ENCODE assay signal across 29 cellular contexts in genomic region chr9:114126247-114127060, GRCh38. TPM values are rescaled to one million over a fixed set of nuclear protein-coding genes. Genes with fewer than 3 reads are reported as not detected.
"Had no signal": no experiment of that assay in that cellular context is flagged by ENCODE, and none has a peak within 500 bp of the region (broad histone marks: within the 10 kb centered on the region; RNA-seq: fewer than 3 reads in every experiment).

No MANE protein-coding gene starts in this region.

- H3K9me3 Mint-ChIP-seq: activated CD4-positive, alpha-beta memory T cell treated with anti-CD3 and anti-CD28 coated beads, Interleukin-2, amount 10 ng/mL, durations not matched to agents 7 days and 5 days; type B pancreatic cell had no signal

- DNase-seq: activated CD4-positive, alpha-beta memory T cell treated with anti-CD3 and anti-CD28 coated beads, Interleukin-2, amount 10 ng/mL, durations not matched to agents 7 days and 5 days; activated CD4-positive, alpha-beta T cell treated with anti-CD3 and anti-CD28 coated beads for 1 hour; activated CD4-positive, alpha-beta T cell treated with anti-CD3 and anti-CD28 coated beads, Interleukin-2, amount 10 ng/mL, durations not matched to agents 7 days and 5 days; activated CD8-positive, alpha-beta memory T cell treated with anti-CD3 and anti-CD28 coated beads, Interleukin-2, amount 50 U/mL, for 48 hours; activated T-cell treated with anti-CD3 and anti-CD28 coated beads, Interleukin-2, amount 50 U/mL, for 24 hours; central memory CD4-positive, alpha-beta T cell; foreskin fibroblast; head of caudate nucleus; hippocampal formation; kidney glomerular epithelial cell; lower lobe of right lung; mesenchymal stem cell; natural killer cell; stimulated activated CD4-positive, alpha-beta T cell treated with anti-CD3 and anti-CD28 coated beads, Interleukin-4, amount 100 ng/mL, for 24 hours; T-helper 2 cell had no signal

- H3K36me3 Mint-ChIP-seq: natural killer cell; stimulated activated effector memory CD8-positive, alpha-beta T cell treated with anti-CD3 and anti-CD28 coated beads, Interleukin-12 subunit alpha, Interleukin-12 subunit beta, amount 100 ng/mL, for 72 hours; type B pancreatic cell had no signal

- ATAC-seq: activated naive CD4-positive, alpha-beta T cell treated with anti-CD3 and anti-CD28 coated beads, Interleukin-2, amount 50 U/mL, for 72 hours; esophagus mucosa; left lung; lower lobe of right lung; natural killer cell; sciatic nerve; stimulated activated effector memory CD8-positive, alpha-beta T cell treated with anti-CD3 and anti-CD28 coated beads, Interleukin-12 subunit alpha, Interleukin-12 subunit beta, amount 100 ng/mL, for 72 hours had no signal

- H3K9me3 ChIP-seq: lower lobe of right lung, vagina had no signal

- H3K36me3 ChIP-seq: breast epithelium, left lung, lower lobe of right lung, thoracic aorta, vagina had no signal

- H3K4me1 Mint-ChIP-seq: activated CD4-positive, alpha-beta memory T cell treated with anti-CD3 and anti-CD28 coated beads, Interleukin-2, amount 10 ng/mL, durations not matched to agents 7 days and 5 days; activated CD4-positive, alpha-beta T cell treated with anti-CD3 and anti-CD28 coated beads, Interleukin-2, amount 10 ng/mL, durations not matched to agents 7 days and 5 days; natural killer cell; stimulated activated effector memory CD8-positive, alpha-beta T cell treated with anti-CD3 and anti-CD28 coated beads, Interleukin-12 subunit alpha, Interleukin-12 subunit beta, amount 100 ng/mL, for 72 hours had no signal

- H3K27ac ChIP-seq: breast epithelium, left lung, lower lobe of right lung, skin epidermis, thoracic aorta, vagina had no signal

- H3K27ac Mint-ChIP-seq: activated CD4-positive, alpha-beta memory T cell treated with anti-CD3 and anti-CD28 coated beads, Interleukin-2, amount 10 ng/mL, durations not matched to agents 7 days and 5 days; activated CD4-positive, alpha-beta T cell treated with anti-CD3 and anti-CD28 coated beads, Interleukin-2, amount 10 ng/mL, durations not matched to agents 7 days and 5 days; activated naive CD4-positive, alpha-beta T cell treated with anti-CD3 and anti-CD28 coated beads, Interleukin-2, amount 50 U/mL, for 72 hours; activated T-cell treated with anti-CD3 and anti-CD28 coated beads, Interleukin-2, amount 50 U/mL, for 24 hours; natural killer cell; progenitor cell of endocrine pancreas; stimulated activated effector memory CD8-positive, alpha-beta T cell treated with anti-CD3 and anti-CD28 coated beads, Interleukin-12 subunit alpha, Interleukin-12 subunit beta, amount 100 ng/mL, for 72 hours; stimulated activated naive CD8-positive, alpha-beta T cell treated with anti-CD3 and anti-CD28 coated beads, Interleukin-15, Interleukin-2, amounts not matched to agents 100 ng/mL and 50 ng/mL, for 24 hours; type B pancreatic cell had no signal

- H3K27me3 Mint-ChIP-seq: activated CD4-positive, alpha-beta T cell treated with anti-CD3 and anti-CD28 coated beads, Interleukin-2, amount 10 ng/mL, durations not matched to agents 7 days and 5 days had no signal

- H3K4me3 Mint-ChIP-seq: activated CD4-positive, alpha-beta memory T cell treated with anti-CD3 and anti-CD28 coated beads, Interleukin-2, amount 10 ng/mL, durations not matched to agents 7 days and 5 days; activated CD4-positive, alpha-beta T cell treated with anti-CD3 and anti-CD28 coated beads, Interleukin-2, amount 10 ng/mL, durations not matched to agents 7 days and 5 days; activated T-cell treated with anti-CD3 and anti-CD28 coated beads, Interleukin-2, amount 50 U/mL, for 24 hours; natural killer cell; stimulated activated effector memory CD8-positive, alpha-beta T cell treated with anti-CD3 and anti-CD28 coated beads, Interleukin-12 subunit alpha, Interleukin-12 subunit beta, amount 100 ng/mL, for 72 hours; stimulated activated naive CD8-positive, alpha-beta T cell treated with anti-CD3 and anti-CD28 coated beads, Interleukin-15, Interleukin-2, amounts not matched to agents 100 ng/mL and 50 ng/mL, for 24 hours; type B pancreatic cell had no signal

- H3K4me3 ChIP-seq: breast epithelium, left lung, lower lobe of right lung, skin epidermis, thoracic aorta, vagina had no signal

- H3K4me1 ChIP-seq: breast epithelium, left lung, lower lobe of right lung, vagina had no signal

- H3K27me3 ChIP-seq: breast epithelium, vagina had no signal

RNA-seq across cellular contexts. Expression of gene KIF12, which starts 27.4 kb away (rescaled TPM):
- total RNA-seq: activated CD4-positive, alpha-beta memory T cell treated with anti-CD3 and anti-CD28 coated beads, Interleukin-2, amount 10 ng/mL, durations not matched to agents 7 days and 5 days; activated CD4-positive, alpha-beta T cell treated with anti-CD3 and anti-CD28 coated beads, Interleukin-2, amount 10 ng/mL, durations not matched to agents 7 days and 5 days; activated naive CD4-positive, alpha-beta T cell treated with anti-CD3 and anti-CD28 coated beads, Interleukin-2, amount 50 U/mL, for 72 hours; natural killer cell; osteoblast; subcutaneous adipose tissue; thoracic aorta; vagina had no signal

RNA-seq across cellular contexts. Expression of gene COL27A1, which starts 28.9 kb away (rescaled TPM):
- total RNA-seq: natural killer cell had no signal

RNA-seq across cellular contexts. Expression of gene AMBP, which starts 48.4 kb away (rescaled TPM):
- total RNA-seq: activated CD4-positive, alpha-beta memory T cell treated with anti-CD3 and anti-CD28 coated beads, Interleukin-2, amount 10 ng/mL, durations not matched to agents 7 days and 5 days; activated CD4-positive, alpha-beta T cell treated with anti-CD3 and anti-CD28 coated beads, Interleukin-2, amount 10 ng/mL, durations not matched to agents 7 days and 5 days; activated naive CD4-positive, alpha-beta T cell treated with anti-CD3 and anti-CD28 coated beads, Interleukin-2, amount 50 U/mL, for 72 hours; natural killer cell; osteoblast; sciatic nerve; subcutaneous adipose tissue; thoracic aorta; vagina had no signal
